Comparison of ENCODE assay signal across 1 cellular context in genomic region chr16:17321824-17322223, GRCh38.
TF ChIP-seq lines count a peak whose summit lies in the region.

No MANE protein-coding gene starts in this region.

TF ChIP-seq in WTC11, 78 proteins besides CTCF, POLR2A, EP300 and RAD21 (continued from another document):
- TF ChIP-seq STAT6 (CRISPR knock-in tag; conservative IDR thresholded peaks at IDR 0.05; ENCODE audit: low read depth) (no peak), ESRRA (CRISPR knock-in tag; IDR thresholded peaks at IDR 0.05; ENCODE audit: borderline replicate concordance) (no peak), GABPB1 (CRISPR knock-in tag; IDR thresholded peaks at IDR 0.05) (no peak), ARID4B (CRISPR knock-in tag; IDR thresholded peaks at IDR 0.05; ENCODE audit: borderline replicate concordance) (no peak), NFYB (CRISPR knock-in tag; conservative IDR thresholded peaks at IDR 0.05; ENCODE audit: low read depth) (no peak), FOXP1 (CRISPR knock-in tag; IDR thresholded peaks at IDR 0.05; ENCODE audit: borderline replicate concordance) (no peak), MYBL2 (CRISPR knock-in tag; IDR thresholded peaks at IDR 0.05) (no peak), JAZF1 (CRISPR knock-in tag; IDR thresholded peaks at IDR 0.05) (no peak), ZNF671 (CRISPR knock-in tag; IDR thresholded peaks at IDR 0.05) (no peak)
- TF ChIP-seq, protein P1, sequence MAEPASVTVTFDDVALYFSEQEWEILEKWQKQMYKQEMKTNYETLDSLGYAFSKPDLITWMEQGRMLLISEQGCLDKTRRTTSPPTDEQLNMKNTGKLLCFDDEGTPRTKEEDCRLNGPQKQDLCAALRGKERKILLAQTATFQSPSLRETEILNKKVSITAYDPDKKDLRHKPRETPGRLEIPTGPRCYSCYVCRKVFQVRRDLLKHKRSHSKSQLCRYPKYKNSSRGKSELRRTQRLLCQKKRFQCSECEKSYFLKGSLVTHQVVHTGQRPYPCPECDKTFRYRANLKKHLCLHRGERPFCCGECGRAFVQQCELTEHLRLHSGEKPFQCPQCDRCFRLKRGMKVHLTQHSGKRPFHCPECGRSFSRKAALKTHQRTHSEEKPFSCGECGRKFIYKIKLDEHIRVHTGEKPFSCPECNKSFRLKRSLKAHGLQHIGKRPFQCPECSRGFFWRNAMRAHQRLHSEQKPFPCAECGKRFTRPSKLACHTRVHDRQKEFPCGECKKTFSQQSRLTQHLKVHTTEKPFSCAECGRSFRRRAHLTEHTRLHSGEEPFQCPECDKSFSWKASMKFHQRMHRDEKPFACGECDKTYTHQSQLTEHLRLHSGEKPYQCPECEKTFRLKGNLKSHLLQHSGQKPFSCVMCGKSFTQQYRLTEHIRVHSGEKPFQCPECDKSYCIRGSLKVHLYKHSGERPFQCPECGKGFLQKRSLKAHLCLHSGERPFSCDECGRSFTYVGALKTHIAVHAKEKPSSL (CRISPR knock-in tag; conservative IDR thresholded peaks at IDR 0.05) = no peak
- TF ChIP-seq, protein P2, sequence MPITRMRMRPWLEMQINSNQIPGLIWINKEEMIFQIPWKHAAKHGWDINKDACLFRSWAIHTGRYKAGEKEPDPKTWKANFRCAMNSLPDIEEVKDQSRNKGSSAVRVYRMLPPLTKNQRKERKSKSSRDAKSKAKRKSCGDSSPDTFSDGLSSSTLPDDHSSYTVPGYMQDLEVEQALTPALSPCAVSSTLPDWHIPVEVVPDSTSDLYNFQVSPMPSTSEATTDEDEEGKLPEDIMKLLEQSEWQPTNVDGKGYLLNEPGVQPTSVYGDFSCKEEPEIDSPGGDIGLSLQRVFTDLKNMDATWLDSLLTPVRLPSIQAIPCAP (CRISPR knock-in tag; IDR thresholded peaks at IDR 0.05) = no peak
- TF ChIP-seq, protein P3, sequence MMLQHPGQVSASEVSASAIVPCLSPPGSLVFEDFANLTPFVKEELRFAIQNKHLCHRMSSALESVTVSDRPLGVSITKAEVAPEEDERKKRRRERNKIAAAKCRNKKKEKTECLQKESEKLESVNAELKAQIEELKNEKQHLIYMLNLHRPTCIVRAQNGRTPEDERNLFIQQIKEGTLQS (CRISPR knock-in tag; conservative IDR thresholded peaks at IDR 0.05) = no peak
- TF ChIP-seq, protein P4, sequence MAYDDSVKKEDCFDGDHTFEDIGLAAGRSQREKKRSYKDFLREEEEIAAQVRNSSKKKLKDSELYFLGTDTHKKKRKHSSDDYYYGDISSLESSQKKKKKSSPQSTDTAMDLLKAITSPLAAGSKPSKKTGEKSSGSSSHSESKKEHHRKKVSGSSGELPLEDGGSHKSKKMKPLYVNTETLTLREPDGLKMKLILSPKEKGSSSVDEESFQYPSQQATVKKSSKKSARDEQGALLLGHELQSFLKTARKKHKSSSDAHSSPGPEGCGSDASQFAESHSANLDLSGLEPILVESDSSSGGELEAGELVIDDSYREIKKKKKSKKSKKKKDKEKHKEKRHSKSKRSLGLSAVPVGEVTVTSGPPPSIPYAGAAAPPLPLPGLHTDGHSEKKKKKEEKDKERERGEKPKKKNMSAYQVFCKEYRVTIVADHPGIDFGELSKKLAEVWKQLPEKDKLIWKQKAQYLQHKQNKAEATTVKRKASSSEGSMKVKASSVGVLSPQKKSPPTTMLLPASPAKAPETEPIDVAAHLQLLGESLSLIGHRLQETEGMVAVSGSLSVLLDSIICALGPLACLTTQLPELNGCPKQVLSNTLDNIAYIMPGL (CRISPR knock-in tag; IDR thresholded peaks at IDR 0.05) = no peak
